Comparison of ENCODE assay signal across 26 cellular contexts in the genomic region with DNA sequence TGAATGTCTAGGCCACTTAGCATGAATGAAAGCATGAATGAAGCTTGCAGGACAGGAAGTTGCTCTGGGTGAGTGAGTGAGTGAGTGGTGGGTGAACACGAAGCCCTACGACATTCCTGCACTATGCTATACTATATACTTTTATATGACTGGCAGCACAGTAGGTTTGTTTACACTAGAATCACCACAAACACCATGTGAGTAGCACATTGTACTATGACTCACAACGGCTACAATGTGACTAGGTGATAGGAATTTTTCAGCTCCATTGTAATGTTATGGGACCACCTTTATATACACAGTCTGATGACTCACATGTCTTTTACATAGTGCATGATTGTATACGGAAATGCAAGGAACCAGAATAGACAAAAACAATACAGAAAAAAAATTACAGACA.
"Had no signal": no experiment of that assay in that cellular context is flagged by ENCODE, and none has a peak within 500 bp of the region (broad histone marks: within the 10 kb centered on the region; RNA-seq: fewer than 3 reads in every experiment).

No MANE protein-coding gene starts in this region.

- H3K4me1 Mint-ChIP-seq: naive B cell; stimulated activated effector memory CD8-positive, alpha-beta T cell treated with anti-CD3 and anti-CD28 coated beads, Interleukin-12 subunit alpha, Interleukin-12 subunit beta, amount 100 ng/mL, for 72 hours; stimulated activated naive CD8-positive, alpha-beta T cell treated with anti-CD3 and anti-CD28 coated beads, Interleukin-15, amount 100 ng/mL, for 72 hours had no signal

- H3K36me3 Mint-ChIP-seq: activated naive CD4-positive, alpha-beta T cell treated with anti-CD3 and anti-CD28 coated beads, Interleukin-2, amount 10 ng/mL, durations not matched to agents 7 days and 5 days; naive B cell; stimulated activated effector memory CD8-positive, alpha-beta T cell treated with anti-CD3 and anti-CD28 coated beads, Interleukin-12 subunit alpha, Interleukin-12 subunit beta, amount 100 ng/mL, for 72 hours had no signal

- H3K27ac Mint-ChIP-seq: activated CD4-positive, alpha-beta memory T cell treated with anti-CD3 and anti-CD28 coated beads for 36 hours; activated naive CD4-positive, alpha-beta T cell treated with anti-CD3 and anti-CD28 coated beads, Interleukin-2, amount 10 ng/mL, durations not matched to agents 7 days and 5 days; naive B cell; stimulated activated effector memory CD8-positive, alpha-beta T cell treated with anti-CD3 and anti-CD28 coated beads, Interleukin-12 subunit alpha, Interleukin-12 subunit beta, amount 100 ng/mL, for 72 hours; stimulated activated naive CD8-positive, alpha-beta T cell treated with anti-CD3 and anti-CD28 coated beads, Interleukin-15, amount 100 ng/mL, for 72 hours; T-helper 1 cell treated with Interleukin-12 subunit alpha and Interleukin-12 subunit beta and Interleukin-4 antibody, amounts not matched to agents 30 μg/mL and 1 μg/mL, for 36 hours had no signal

- H3K27me3 Mint-ChIP-seq: activated CD4-positive, alpha-beta memory T cell treated with anti-CD3 and anti-CD28 coated beads for 36 hours; activated naive CD4-positive, alpha-beta T cell treated with anti-CD3 and anti-CD28 coated beads, Interleukin-2, amount 10 ng/mL, durations not matched to agents 7 days and 5 days; naive B cell; stimulated activated naive CD8-positive, alpha-beta T cell treated with anti-CD3 and anti-CD28 coated beads, Interleukin-15, amount 100 ng/mL, for 72 hours had no signal

- DNase-seq: activated CD4-positive, alpha-beta memory T cell treated with anti-CD3 and anti-CD28 coated beads for 36 hours; activated CD4-positive, alpha-beta T cell treated with anti-CD3 and anti-CD28 coated beads for 4 hours; activated CD4-positive, CD25-positive, alpha-beta regulatory T cell; activated effector memory CD4-positive, alpha-beta T cell treated with anti-CD3 and anti-CD28 coated beads, Interleukin-2, amount 50 U/mL, for 16 hours; activated naive CD4-positive, alpha-beta T cell treated with anti-CD3 and anti-CD28 coated beads, Interleukin-2, amount 10 ng/mL, durations not matched to agents 7 days and 5 days; activated T-cell treated with anti-CD3 and anti-CD28 coated beads, Interleukin-2, amount 50 U/mL, for 48 hours; amygdala; brain microvascular endothelial cell; central memory CD4-positive, alpha-beta T cell; dermis blood vessel endothelial cell; effector memory CD4-positive, alpha-beta T cell; esophagus squamous epithelium; lower lobe of right lung; naive B cell; occipital lobe; posterior cingulate gyrus; right lobe of liver; stimulated activated CD4-positive, alpha-beta T cell treated with anti-CD3 and anti-CD28 coated beads, Interleukin-1b, Interleukin-23, amount 100 ng/mL, for 48 hours; stimulated activated naive CD8-positive, alpha-beta T cell treated with anti-CD3 and anti-CD28 coated beads, Interleukin-15, amount 100 ng/mL, for 72 hours; T1000; transverse colon had no signal

- H3K27me3 ChIP-seq: brain microvascular endothelial cell, esophagus squamous epithelium, right lobe of liver, suprapubic skin, transverse colon had no signal

- H3K9me3 ChIP-seq: esophagus squamous epithelium, lower lobe of right lung, right lobe of liver, suprapubic skin, transverse colon had no signal

- H3K36me3 ChIP-seq: brain microvascular endothelial cell, esophagus squamous epithelium, lower lobe of right lung, right lobe of liver, suprapubic skin, transverse colon had no signal

- H3K4me3 ChIP-seq: esophagus squamous epithelium, lower lobe of right lung, right lobe of liver, skin epidermis, suprapubic skin, transverse colon had no signal

- H3K4me1 ChIP-seq: esophagus squamous epithelium, lower lobe of right lung, right lobe of liver, suprapubic skin, transverse colon had no signal

- H3K27ac ChIP-seq: brain microvascular endothelial cell, esophagus squamous epithelium, lower lobe of right lung, right lobe of liver, skin epidermis, suprapubic skin, transverse colon had no signal

- H3K9me3 Mint-ChIP-seq: stimulated activated effector memory CD8-positive, alpha-beta T cell treated with anti-CD3 and anti-CD28 coated beads, Interleukin-12 subunit alpha, Interleukin-12 subunit beta, amount 100 ng/mL, for 72 hours; stimulated activated naive CD8-positive, alpha-beta T cell treated with anti-CD3 and anti-CD28 coated beads, Interleukin-15, amount 100 ng/mL, for 72 hours; T-helper 1 cell treated with Interleukin-12 subunit alpha and Interleukin-12 subunit beta and Interleukin-4 antibody, amounts not matched to agents 30 μg/mL and 1 μg/mL, for 36 hours had no signal

- ATAC-seq: left lobe of liver; lower lobe of right lung; right lobe of liver; stimulated activated effector memory CD8-positive, alpha-beta T cell treated with anti-CD3 and anti-CD28 coated beads, Interleukin-12 subunit alpha, Interleukin-12 subunit beta, amount 100 ng/mL, for 72 hours; stimulated activated naive CD8-positive, alpha-beta T cell treated with anti-CD3 and anti-CD28 coated beads, Interleukin-15, amount 100 ng/mL, for 72 hours had no signal

- H3K4me3 Mint-ChIP-seq: activated CD4-positive, alpha-beta memory T cell treated with anti-CD3 and anti-CD28 coated beads for 36 hours; activated naive CD4-positive, alpha-beta T cell treated with anti-CD3 and anti-CD28 coated beads, Interleukin-2, amount 10 ng/mL, durations not matched to agents 7 days and 5 days; naive B cell; stimulated activated effector memory CD8-positive, alpha-beta T cell treated with anti-CD3 and anti-CD28 coated beads, Interleukin-12 subunit alpha, Interleukin-12 subunit beta, amount 100 ng/mL, for 72 hours; stimulated activated naive CD8-positive, alpha-beta T cell treated with anti-CD3 and anti-CD28 coated beads, Interleukin-15, amount 100 ng/mL, for 72 hours; T-helper 1 cell treated with Interleukin-12 subunit alpha and Interleukin-12 subunit beta and Interleukin-4 antibody, amounts not matched to agents 30 μg/mL and 1 μg/mL, for 36 hours had no signal
